In the genomic region with DNA sequence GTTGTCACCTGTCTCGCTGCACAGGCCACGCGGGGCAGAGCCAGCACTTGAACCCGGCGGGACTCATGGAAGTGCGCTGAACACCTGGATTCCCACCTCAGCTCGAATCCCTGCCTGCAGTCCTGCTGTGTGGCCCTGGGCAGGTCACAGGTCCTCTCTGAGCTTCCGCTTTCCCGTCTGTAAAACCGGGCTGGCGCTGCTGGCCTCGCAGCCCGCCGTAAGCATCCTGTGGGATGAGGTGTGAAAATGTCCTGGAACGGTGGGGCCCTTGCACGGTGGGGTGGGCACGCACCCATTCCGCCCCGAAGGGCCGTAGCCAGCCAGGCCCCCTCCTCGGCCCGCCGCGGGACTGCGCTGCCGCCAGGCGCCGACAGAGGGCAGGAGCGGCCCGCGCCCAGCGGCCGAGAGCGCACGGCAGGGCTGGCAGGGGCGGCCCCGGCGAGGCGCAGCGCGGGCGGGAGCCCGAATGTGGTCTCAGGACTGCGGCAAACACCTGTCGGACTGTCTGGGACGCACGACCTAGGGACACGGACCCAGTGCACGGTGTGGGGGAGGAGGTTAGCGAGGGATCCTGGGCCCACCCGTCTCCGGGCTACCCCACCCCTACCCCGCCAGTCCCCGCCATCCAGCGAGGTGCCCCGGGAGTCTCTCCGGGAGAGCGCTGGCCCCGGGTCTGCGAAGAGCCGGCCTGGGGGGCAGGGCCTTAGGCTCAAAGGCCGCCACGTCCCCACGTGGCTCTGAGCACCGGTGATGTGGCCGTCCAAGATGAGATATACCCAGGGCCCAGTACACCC, we compare ENCODE assay signal across 8 cellular contexts. TPM values are rescaled to one million over a fixed set of nuclear protein-coding genes. Genes with fewer than 3 reads are reported as not detected.
DNase-seq lines count a peak whose midpoint lies in the region; ATAC-seq and TF ChIP-seq lines count a peak whose summit lies in the region.

No MANE protein-coding gene starts in this region.

- H3K27ac Mint-ChIP-seq in activated CD4-positive, alpha-beta memory T cell treated with anti-CD3 and anti-CD28 coated beads, Interleukin-2, amount 10 ng/mL, durations not matched to agents 7 days and 5 days = no peak overlapping the region
- H3K27ac Mint-ChIP-seq in endodermal cell (no peak overlapping the region), naive B cell (no peak overlapping the region)
- no peak overlapping the region for H3K27ac Mint-ChIP-seq in stimulated activated naive CD8-positive, alpha-beta T cell treated with anti-CD3 and anti-CD28 coated beads, Interleukin-15, amount 100 ng/mL, for 72 hours

- H3K4me3 ChIP-seq in DOHH2 (ENCODE audit: low read length) (no peak overlapping the region), H7 (ENCODE audit: insufficient read depth, low read depth, low read length) (peak overlapping the region; percentile 18), endodermal cell (ENCODE audit: low read length) (no peak overlapping the region)

- no peak overlapping the region for H3K27ac ChIP-seq in DOHH2 (ENCODE audit: low read depth, low read length)
- no peak overlapping the region for H3K27ac ChIP-seq in endodermal cell (ENCODE audit: low read depth, low read length)

- H3K9me2 ChIP-seq in DOHH2 (replicated peaks; ENCODE audit: control insufficient read depth, low read length) = no peaks in the 10 kb centered on the region

- POLR2A ChIA-PET in activated CD4-positive, alpha-beta memory T cell treated with anti-CD3 and anti-CD28 coated beads, Interleukin-2, amount 10 ng/mL, durations not matched to agents 7 days and 5 days (lab: Charles Lee) = no interaction called here

- peak overlapping the region; percentile 46 for H3K4me2 ChIP-seq in DOHH2 (ENCODE audit: low read length)

- H3K27me3 ChIP-seq in DOHH2 (ENCODE audit: control insufficient read depth, low read length) = no peaks in the 10 kb centered on the region; the same call in 1 of the 2 replicates
- peaks cover 39% of the 10 kb centered on the region for H3K27me3 ChIP-seq in H7 (ENCODE audit: control insufficient read depth, insufficient read depth, low read length)
- peaks cover 69% of the 10 kb centered on the region for H3K27me3 ChIP-seq in endodermal cell (ENCODE audit: control insufficient read depth, insufficient read depth, low read length, poor library complexity, severe bottlenecking)

- peaks cover 4% of the 10 kb centered on the region; the same call in 1 of the 2 replicates for H3K4me1 ChIP-seq in DOHH2 (ENCODE audit: control insufficient read depth, low read length)
- H3K4me1 ChIP-seq in endodermal cell (ENCODE audit: control insufficient read depth, insufficient read depth, low read length) = no peaks in the 10 kb centered on the region

- 9 to 18% methylated on average over 28 to 66 of the region's 66 CpGs for WGBS in endodermal cell (ENCODE audit: insufficient coverage in 1 of 2, insufficient read length in 1 of 2), 2 experiments

- H3K9me3 Mint-ChIP-seq in activated CD4-positive, alpha-beta memory T cell treated with anti-CD3 and anti-CD28 coated beads, Interleukin-2, amount 10 ng/mL, durations not matched to agents 7 days and 5 days = no peaks in the 10 kb centered on the region
- H3K9me3 Mint-ChIP-seq in endodermal cell = no peaks in the 10 kb centered on the region
- no peaks in the 10 kb centered on the region for H3K9me3 Mint-ChIP-seq in naive B cell
- H3K9me3 Mint-ChIP-seq in stimulated activated naive CD8-positive, alpha-beta T cell treated with anti-CD3 and anti-CD28 coated beads, Interleukin-15, amount 100 ng/mL, for 72 hours = no peaks in the 10 kb centered on the region

- peak; percentile 70 for TF ChIP-seq CTCF in DOHH2 (IDR thresholded peaks at IDR 0.05; ENCODE audit: low read depth, low read length, poor library complexity, severe bottlenecking)
- peak; percentile 95 for TF ChIP-seq CTCF in endodermal cell (conservative IDR thresholded peaks at IDR 0.05)

- H4K20me1 ChIP-seq in DOHH2 (ENCODE audit: control insufficient read depth, insufficient read depth, low read depth, low read length) = no peaks in the 10 kb centered on the region

- H3K79me2 ChIP-seq in DOHH2 (ENCODE audit: control insufficient read depth, low read length) = no peaks in the 10 kb centered on the region

- ATAC-seq in naive B cell (ENCODE audit: low read depth in 2 of 2) = peak; percentile 87 to 90
- peak; percentile 87 for ATAC-seq in stimulated activated naive CD8-positive, alpha-beta T cell treated with anti-CD3 and anti-CD28 coated beads, Interleukin-15, amount 100 ng/mL, for 72 hours

- H3F3A ChIP-seq in DOHH2 (ENCODE audit: control insufficient read depth, insufficient read depth) = no peaks in the 10 kb centered on the region

- no peaks in the 10 kb centered on the region for H3K36me3 Mint-ChIP-seq in activated CD4-positive, alpha-beta memory T cell treated with anti-CD3 and anti-CD28 coated beads, Interleukin-2, amount 10 ng/mL, durations not matched to agents 7 days and 5 days (ENCODE audit: low read depth)
- H3K36me3 Mint-ChIP-seq in endodermal cell (ENCODE audit: low read depth) (no peaks in the 10 kb centered on the region), naive B cell (peaks cover 0 to under 1% of the 10 kb centered on the region in 2 donors)

- no peaks in the 10 kb centered on the region for H3K4me1 Mint-ChIP-seq in activated CD4-positive, alpha-beta memory T cell treated with anti-CD3 and anti-CD28 coated beads, Interleukin-2, amount 10 ng/mL, durations not matched to agents 7 days and 5 days
- H3K4me1 Mint-ChIP-seq in endodermal cell (no peaks in the 10 kb centered on the region), naive B cell (no peaks in the 10 kb centered on the region)
- no peaks in the 10 kb centered on the region for H3K4me1 Mint-ChIP-seq in stimulated activated naive CD8-positive, alpha-beta T cell treated with anti-CD3 and anti-CD28 coated beads, Interleukin-15, amount 100 ng/mL, for 72 hours

- DNase-seq in H7 (peak; percentile 99), NCI-H1048 (lab: John Stamatoyannopoulos, UW) (peak; percentile 12), endodermal cell (peak; percentile 88), naive B cell (peak; percentile 44)
- peak; percentile 61 for DNase-seq in activated CD4-positive, alpha-beta memory T cell treated with anti-CD3 and anti-CD28 coated beads, Interleukin-2, amount 10 ng/mL, durations not matched to agents 7 days and 5 days
- DNase-seq in stimulated activated naive CD8-positive, alpha-beta T cell treated with anti-CD3 and anti-CD28 coated beads, Interleukin-15, amount 100 ng/mL, for 72 hours = peak; percentile 62 to 71
- no peak for DNase-seq in NK-92 treated with Interleukin-12 subunit alpha and Interleukin-12 subunit beta, amount 100 ng/mL, for 24 hours (lab: John Stamatoyannopoulos, UW)

- peaks cover 17% of the 10 kb centered on the region for H3K27me3 Mint-ChIP-seq in activated CD4-positive, alpha-beta memory T cell treated with anti-CD3 and anti-CD28 coated beads, Interleukin-2, amount 10 ng/mL, durations not matched to agents 7 days and 5 days
- H3K27me3 Mint-ChIP-seq in endodermal cell (ENCODE audit: insufficient read depth) (peaks cover 72% of the 10 kb centered on the region), naive B cell (peaks cover 21 to 45% (median 38%) of the 10 kb centered on the region in 3 donors)
- H3K27me3 Mint-ChIP-seq in stimulated activated naive CD8-positive, alpha-beta T cell treated with anti-CD3 and anti-CD28 coated beads, Interleukin-15, amount 100 ng/mL, for 72 hours = peaks cover 43% of the 10 kb centered on the region

- CTCF ChIA-PET in activated CD4-positive, alpha-beta memory T cell treated with anti-CD3 and anti-CD28 coated beads, Interleukin-2, amount 10 ng/mL, durations not matched to agents 7 days and 5 days (lab: Charles Lee) = interaction anchor here (0.6 to 3.6 kb wide), 16 partner anchors 16 to 183 kb away, joined by 3 to 19 read pairs (median 4); no protein-coding TSS in a partner anchor

- H3K36me3 ChIP-seq in DOHH2 (ENCODE audit: control insufficient read depth, low read length) = no peaks in the 10 kb centered on the region
- H3K36me3 ChIP-seq in H7 (replicated peaks; ENCODE audit: control insufficient read depth, insufficient read depth, low read length) = no peaks in the 10 kb centered on the region
- no peaks in the 10 kb centered on the region for H3K36me3 ChIP-seq in endodermal cell (ENCODE audit: control insufficient read depth, insufficient read depth, low read length)

- H3K9me3 ChIP-seq in DOHH2 (ENCODE audit: control insufficient read depth, insufficient read depth, low read length) (no peaks in the 10 kb centered on the region), endodermal cell (ENCODE audit: control insufficient read depth, low read length) (no peaks in the 10 kb centered on the region)

- H3K4me3 Mint-ChIP-seq in activated CD4-positive, alpha-beta memory T cell treated with anti-CD3 and anti-CD28 coated beads, Interleukin-2, amount 10 ng/mL, durations not matched to agents 7 days and 5 days = no peak overlapping the region
- H3K4me3 Mint-ChIP-seq in endodermal cell (no peak overlapping the region), naive B cell (no peak overlapping the region)
- no peak overlapping the region for H3K4me3 Mint-ChIP-seq in stimulated activated naive CD8-positive, alpha-beta T cell treated with anti-CD3 and anti-CD28 coated beads, Interleukin-15, amount 100 ng/mL, for 72 hours

- H3K9ac ChIP-seq in endodermal cell (ENCODE audit: extremely low read depth, low read length, poor library complexity, severe bottlenecking) = no peak overlapping the region

RNA-seq across cellular contexts. Expression of a gene that starts 40.4 kb away (rescaled TPM):
- not detected in 2 replicates for total RNA-seq in H7 (2014; rRNA removed; shearing (Covaris generic))
- not detected for total RNA-seq in activated CD4-positive, alpha-beta memory T cell treated with anti-CD3 and anti-CD28 coated beads, Interleukin-2, amount 10 ng/mL, durations not matched to agents 7 days and 5 days
- not detected for total RNA-seq in endodermal cell
- not detected for polyA plus RNA-seq in endodermal cell (2013, experiment 1 of 2)
- not detected for polyA plus RNA-seq in endodermal cell (2013, experiment 2 of 2)
- not detected for polyA plus RNA-seq in naive B cell (ENCODE audit: low read depth in 6 of 6)
